ENCODE assay signal across 6 cellular contexts in genomic region chr16:29824589-29825144, GRCh38. TPM values are rescaled to one million over a fixed set of nuclear protein-coding genes. Genes with fewer than 3 reads are reported as not detected.
A peak's percentile ranks its signal among the peaks of the same experiment; 100 is the strongest.
DNase-seq lines count a peak whose midpoint lies in the region; ATAC-seq and TF ChIP-seq lines count a peak whose summit lies in the region.

No MANE protein-coding gene starts in this region.

- no peaks in the 10 kb centered on the region for H3K27me3 Mint-ChIP-seq in mesothelial cell of epicardium (ENCODE audit: low read depth)

- H3K27ac ChIP-seq in body of pancreas (peak overlapping the region; percentile 71 to 86 (median 78)), neutrophil (peak overlapping the region; percentile 65)

- H3K27me3 ChIP-seq in body of pancreas (no peaks in the 10 kb centered on the region), neutrophil (no peaks in the 10 kb centered on the region)

- TF ChIP-seq CTCF in HFF-Myc (IDR thresholded peaks at IDR 0.05; ENCODE audit: low read depth, low read length, missing control alignments), result no peak
- TF ChIP-seq CTCF in body of pancreas (IDR thresholded peaks at IDR 0.05), result no peak
- no peak for TF ChIP-seq CTCF in neutrophil (IDR thresholded peaks at IDR 0.05)
- no peak for TF ChIP-seq CTCF in mesothelial cell of epicardium (IDR thresholded peaks at IDR 0.05; ENCODE audit: unreplicated experiment)

- DNase-seq in HFF-Myc (ENCODE audit: extremely low read depth, low read depth) (peak; percentile 72), body of pancreas (peak in 1 of 4 donors; percentile 35), epidermal melanocyte (ENCODE audit: insufficient read length, low spot score) (no peak), SKM-1 treated with dmso at 0.1 percent for 144 hours (lab: John Stamatoyannopoulos, UW; ENCODE audit: unreplicated experiment) (no peak), mesothelial cell of epicardium (ENCODE audit: low spot score in 2 of 2, unreplicated experiment in 2 of 2) (no peak)

- 6 to 23% methylated on average over 7 of the region's 7 CpGs for WGBS in body of pancreas, 2 donors

- no peak overlapping the region for H3K27ac Mint-ChIP-seq in mesothelial cell of epicardium

- no peaks in the 10 kb centered on the region for H3K36me3 Mint-ChIP-seq in mesothelial cell of epicardium

- H3K9me3 ChIP-seq in body of pancreas, result no peaks in the 10 kb centered on the region
- H3K9me3 ChIP-seq in neutrophil, result no peaks in the 10 kb centered on the region

- peak; percentile 33 for ATAC-seq in body of pancreas

- peak in 2 of 3 donors; percentile 23 to 36 for TF ChIP-seq POLR2A in body of pancreas (IDR thresholded peaks at IDR 0.05)

- no peak overlapping the region for H3K4me3 Mint-ChIP-seq in mesothelial cell of epicardium

- peaks cover 21% of the 10 kb centered on the region for H3K4me1 Mint-ChIP-seq in mesothelial cell of epicardium

- peaks cover 95% of the 10 kb centered on the region for H3K4me1 ChIP-seq in body of pancreas
- H3K4me1 ChIP-seq in neutrophil (ENCODE audit: control insufficient read depth in 1 of 2, insufficient read depth in 1 of 2, low read depth in 1 of 2, low read length in 1 of 2), result peaks cover 69 to 73% of the 10 kb centered on the region in 2 experiments

- H3K9me3 Mint-ChIP-seq in mesothelial cell of epicardium, result no peaks in the 10 kb centered on the region

- intact Hi-C loops in body of pancreas (cut with DNase I), result no loop called here

- H3K4me3 ChIP-seq in HFF-Myc (replicated peaks; ENCODE audit: low read depth, low read length) (peak overlapping the region; percentile 23; the same call in 1 of the 2 replicates), body of pancreas (no peak overlapping the region), neutrophil (ENCODE audit: low read depth in 1 of 2, low read length in 1 of 2) (no peak overlapping the region)

- no peaks in the 10 kb centered on the region for H3K36me3 ChIP-seq in body of pancreas (replicated peaks in 1 of 2; ENCODE audit: insufficient read depth in 1 of 2, low read depth in 2 of 2)
- H3K36me3 ChIP-seq in neutrophil, result peaks cover 2% of the 10 kb centered on the region

RNA-seq across cellular contexts. Expression of gene MVP, which starts 4.4 kb away (rescaled TPM):
- total RNA-seq in body of pancreas (100 to 1,000 TPM in 1 of 2 donors, 10 to 100 TPM in 1; 75.5 to 139 TPM), mesothelial cell of epicardium (13.1 to 14.4 TPM (median 13.1 TPM) in 3 replicates)

RNA-seq across cellular contexts. Expression of gene PAGR1, which starts 8.7 kb away (rescaled TPM):
- total RNA-seq in body of pancreas (10 to 100 TPM; 27.5 to 63.9 TPM), mesothelial cell of epicardium (42.3 to 43.8 TPM (median 43.2 TPM) in 3 replicates)

RNA-seq across cellular contexts. Expression of gene PRRT2, which starts 12.7 kb away (rescaled TPM):
- total RNA-seq in body of pancreas (1 to 10 TPM in 1 of 2 donors, not detected in 1; 1.0 TPM), mesothelial cell of epicardium (24.6 to 25.5 TPM (median 24.7 TPM) in 3 replicates)

RNA-seq across cellular contexts. Expression of gene MAZ, which starts 18.3 kb away (rescaled TPM):
- total RNA-seq in body of pancreas (100 to 1,000 TPM in 1 of 2 donors, 10 to 100 TPM in 1; 57.9 to 125 TPM), mesothelial cell of epicardium (345 to 360 TPM (median 349 TPM) in 3 replicates)

RNA-seq across cellular contexts. Expression of gene KIF22, which starts 34.1 kb away (rescaled TPM):
- total RNA-seq in body of pancreas, result 10 to 100 TPM in 1 of 2 donors, 1 to 10 TPM in 1; 8.9 to 13.7 TPM
- 72.6 to 78.3 TPM (median 76.9 TPM) in 3 replicates for total RNA-seq in mesothelial cell of epicardium

Comparison
In these comparisons a context has a peak if more than half of its experiments do, and no peak if none do; other contexts are left out.
1. RNA of gene PRRT2, which starts 12.7 kb away (total RNA-seq): 24.6 to 25.5 TPM in mesothelial cell of epicardium; 1.0 TPM in body of pancreas; every median in the first group is over 10 times any median in the second.